In the genomic region with DNA sequence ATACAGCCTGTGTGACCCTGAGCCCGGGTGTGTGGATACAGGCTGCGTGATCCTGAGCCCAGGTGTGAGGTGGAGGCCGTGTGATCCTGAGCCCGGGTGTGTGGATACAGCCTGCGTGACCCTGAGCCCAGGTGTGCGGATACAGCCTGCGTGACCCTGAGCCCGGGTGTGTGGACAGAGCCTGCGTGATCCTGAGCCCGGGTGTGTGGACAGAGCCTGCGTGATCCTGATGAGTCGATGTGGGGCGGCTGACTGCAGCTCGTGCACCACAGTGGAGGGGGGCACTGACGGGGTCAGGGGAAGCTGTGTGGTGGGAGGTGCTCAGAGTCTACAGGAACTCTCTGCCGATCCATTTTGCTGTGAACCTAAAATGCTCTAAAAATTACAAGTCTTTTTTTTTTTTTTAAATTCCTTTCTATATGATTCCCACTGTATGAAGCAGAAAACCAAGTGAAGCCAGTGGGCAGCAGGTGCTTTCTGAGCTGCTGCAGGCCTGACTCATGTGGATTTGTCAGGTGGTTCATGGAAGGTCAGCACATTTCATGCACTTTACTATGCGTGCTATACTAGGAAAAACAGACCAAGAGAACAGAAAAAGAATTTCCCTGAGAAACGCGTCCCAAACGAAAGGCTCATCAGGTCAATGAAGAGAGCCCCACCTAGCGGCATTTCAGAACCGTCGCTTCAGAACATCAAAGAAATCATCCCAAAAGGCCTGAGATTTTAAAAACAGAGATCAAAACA, we compare ENCODE assay signal across 8 cellular contexts. TPM values are rescaled to one million over a fixed set of nuclear protein-coding genes. Genes with fewer than 3 reads are reported as not detected.
DNase-seq lines count a peak whose midpoint lies in the region; ATAC-seq and TF ChIP-seq lines count a peak whose summit lies in the region.

No MANE protein-coding gene starts in this region.

- no peaks in the 10 kb centered on the region for H3K27me3 Mint-ChIP-seq in CD14-positive monocyte (ENCODE audit: low read depth in 3 of 3)

- TF ChIP-seq POLR2A in ovary (IDR thresholded peaks at IDR 0.05): no peak

- H3K9me3 Mint-ChIP-seq in CD14-positive monocyte: no peaks in the 10 kb centered on the region

- H3K4me1 ChIP-seq in ovary (ENCODE audit: insufficient read depth): peaks cover 2% of the 10 kb centered on the region

- no peak for TF ChIP-seq EP300 in ovary (IDR thresholded peaks at IDR 0.05)

- peak overlapping the region in 1 of 7 donors; percentile 13 for H3K27ac Mint-ChIP-seq in CD14-positive monocyte

- intact Hi-C loops in CD14-positive monocyte (cut with micrococcal nuclease): no loop called here
- intact Hi-C loops in ovary (cut with DNase I): loop anchor here in 2 of 4 donors (5.0 to 10.0 kb wide), 2 partner anchors 77 to 79 kb away; no protein-coding TSS in a partner anchor

- 58 to 62% (median 59%) methylated on average over 23 of the region's 23 CpGs for WGBS in ovary, 3 donors

- peaks cover 25% of the 10 kb centered on the region for H3K4me1 Mint-ChIP-seq in CD14-positive monocyte

- ATAC-seq in GM19452 (IDR thresholded peaks at IDR 0.05; ENCODE audit: unreplicated experiment): no peak
- ATAC-seq in GM19328 (IDR thresholded peaks at IDR 0.05; ENCODE audit: unreplicated experiment): no peak

- H3K36me3 ChIP-seq in SU-DHL-6 (ENCODE audit: low read length): no peaks in the 10 kb centered on the region
- no peaks in the 10 kb centered on the region for H3K36me3 ChIP-seq in ovary

- no peaks in the 10 kb centered on the region for H3F3A ChIP-seq in SU-DHL-6 (ENCODE audit: insufficient read depth)

- H3K9me2 ChIP-seq in SU-DHL-6 (replicated peaks; ENCODE audit: insufficient read depth, low read length): no peaks in the 10 kb centered on the region

- peaks cover 38 to 60% of the 10 kb centered on the region in 2 donors for H3K36me3 Mint-ChIP-seq in CD14-positive monocyte

- H3K4me3 Mint-ChIP-seq in CD14-positive monocyte: no peak overlapping the region

- H3K9ac ChIP-seq in SU-DHL-6 (ENCODE audit: low read length): no peak overlapping the region

- no peak overlapping the region for H3K4me2 ChIP-seq in SU-DHL-6 (ENCODE audit: low read depth, low read length, poor library complexity, severe bottlenecking)

- H3K79me2 ChIP-seq in SU-DHL-6 (ENCODE audit: insufficient read depth, low read length): no peaks in the 10 kb centered on the region

- H3K4me3 ChIP-seq in SU-DHL-6 (ENCODE audit: insufficient read depth, low read length, poor library complexity, severe bottlenecking) (no peak overlapping the region), ovary (no peak overlapping the region)

- peak; percentile 44 for TF ChIP-seq CTCF in CD14-positive monocyte (IDR thresholded peaks at IDR 0.05)
- TF ChIP-seq CTCF in SU-DHL-6 (IDR thresholded peaks at IDR 0.05; ENCODE audit: insufficient read depth, low read length, poor library complexity, severe bottlenecking): peak; percentile 72
- TF ChIP-seq CTCF in ovary (IDR thresholded peaks at IDR 0.05): peak in 2 of 3 donors; percentile 23 to 34

- DNase-seq in CD14-positive monocyte (ENCODE audit: low spot score) (no peak), HCEC 1CT (peak; percentile 57), fibroblast of the conjunctiva (ENCODE audit: low read depth) (peak; percentile 53), ovary (no peak), NCI-H1436 (lab: John Stamatoyannopoulos, UW) (no peak)

- no peak overlapping the region for H3K27ac ChIP-seq in SU-DHL-6 (ENCODE audit: low read depth, low read length)
- no peak overlapping the region for H3K27ac ChIP-seq in ovary

- H4K20me1 ChIP-seq in SU-DHL-6 (ENCODE audit: low read depth, low read length): no peaks in the 10 kb centered on the region

- H3K9me3 ChIP-seq in SU-DHL-6 (ENCODE audit: insufficient read depth, low read length): no peaks in the 10 kb centered on the region
- no peaks in the 10 kb centered on the region for H3K9me3 ChIP-seq in ovary

- H2AFZ ChIP-seq in SU-DHL-6 (ENCODE audit: low read depth, low read length, severe bottlenecking): no peak overlapping the region

- H3K27me3 ChIP-seq in SU-DHL-6 (ENCODE audit: low read length): no peaks in the 10 kb centered on the region
- H3K27me3 ChIP-seq in ovary: no peaks in the 10 kb centered on the region

RNA-seq across cellular contexts. Expression of a gene that starts 19.3 kb away (rescaled TPM):
- polyA plus RNA-seq in CD14-positive monocyte (1 to 10 TPM; 2.3 to 2.5 TPM), ovary (10 to 100 TPM; 20.4 to 23.9 TPM)
- total RNA-seq in ovary: 10 to 100 TPM; 33.3 to 47.3 (median 38.5) TPM

RNA-seq across cellular contexts. Expression of a gene that starts 33.0 kb away (rescaled TPM):
- polyA plus RNA-seq in CD14-positive monocyte (1 to 10 TPM; 3.1 to 3.7 TPM), ovary (10 to 100 TPM; 21.2 to 55.9 TPM)
- 10 to 100 TPM; 41.4 to 91.9 (median 60.7) TPM for total RNA-seq in ovary

RNA-seq across cellular contexts. Expression of a gene that starts 33.2 kb away (rescaled TPM):
- polyA plus RNA-seq in CD14-positive monocyte (1 to 10 TPM; 1.3 to 6.3 TPM), ovary (10 to 100 TPM; 16.6 to 39.2 TPM)
- total RNA-seq in ovary: 10 to 100 TPM; 19.3 to 40.1 (median 34.4) TPM

Comparison
In these comparisons a context has a peak if more than half of its experiments do, and no peak if none do; other contexts are left out.
1. DNase-seq: peak in HCEC 1CT (single experiment) and fibroblast of the conjunctiva (single experiment); none in CD14-positive monocyte (single experiment), ovary (0 of 5) and NCI-H1436 (single experiment).
2. RNA of a gene that starts 19.3 kb away (polyA plus RNA-seq): 20.4 to 23.9 TPM in ovary; 2.3 to 2.5 TPM in CD14-positive monocyte; every median in the first group is over 4 times any median in the second.
3. RNA of a gene that starts 33.0 kb away (polyA plus RNA-seq): 21.2 to 55.9 TPM in ovary; 3.1 to 3.7 TPM in CD14-positive monocyte; every median in the first group is over 4 times any median in the second.
4. Peak in every context shown above with its lines, with median percentiles within 50 percentile points of each other: CTCF ChIP-seq.